Comparison of ENCODE assay signal across 1 cellular context in the genomic region with DNA sequence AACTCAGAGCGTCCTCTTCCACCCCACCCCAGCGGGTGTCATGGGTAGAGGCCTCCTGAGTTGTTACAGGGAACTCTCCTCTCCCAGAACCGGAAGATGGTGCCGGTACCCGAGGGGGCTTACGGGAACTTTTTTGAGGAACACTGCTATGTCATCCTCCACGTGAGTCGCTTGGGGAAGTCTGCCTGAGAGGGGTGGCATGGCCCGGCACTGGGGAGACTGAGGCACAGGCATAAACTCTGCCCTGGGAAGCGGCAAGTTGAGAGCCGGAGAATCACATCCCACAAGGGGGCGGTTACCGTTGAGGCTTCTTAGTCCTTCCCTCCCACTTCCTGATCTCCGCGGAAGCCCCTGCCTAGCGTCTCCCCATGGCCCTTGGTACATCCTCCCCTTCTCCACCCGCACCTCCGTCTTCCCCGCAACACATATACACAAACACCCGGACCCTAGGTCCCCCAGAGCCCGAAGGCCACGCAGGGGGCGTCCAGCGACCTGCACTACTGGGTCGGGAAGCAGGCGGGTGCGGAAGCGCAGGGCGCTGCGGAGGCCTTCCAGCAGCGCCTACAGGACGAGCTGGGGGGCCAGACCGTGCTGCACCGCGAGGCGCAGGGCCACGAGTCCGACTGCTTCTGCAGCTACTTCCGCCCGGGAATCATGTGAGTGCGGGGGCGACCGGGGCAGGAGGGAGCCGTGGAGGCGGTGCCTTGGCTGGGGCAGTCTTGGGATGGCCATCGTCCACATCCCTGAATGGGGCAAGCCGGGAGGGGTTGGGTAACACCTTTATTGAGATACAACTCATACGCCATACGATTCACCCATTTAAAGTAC.
A peak's percentile ranks its signal among the peaks of the same experiment; 100 is the strongest.
TF ChIP-seq lines count a peak whose summit lies in the region.

No MANE protein-coding gene starts in this region.

TF ChIP-seq in K562, 482 proteins besides CTCF, POLR2A, EP300 and RAD21 (continued from another document and continues in another):
- TF ChIP-seq ZNF512 (tag; IDR thresholded peaks at IDR 0.05): no peak
- TF ChIP-seq RBM34 (IDR thresholded peaks at IDR 0.05; ENCODE audit: borderline replicate concordance, insufficient read depth, low read length): no peak
- TF ChIP-seq ZNF75A (CRISPR knock-in tag; IDR thresholded peaks at IDR 0.05): no peak
- peak; percentile 44 for TF ChIP-seq KAT2B (IDR thresholded peaks at IDR 0.05; ENCODE audit: low read depth, low read length)
- TF ChIP-seq KLF1 (tag; IDR thresholded peaks at IDR 0.05): peak; percentile 83
- no peak for TF ChIP-seq SLC30A9 (CRISPR knock-in tag; IDR thresholded peaks at IDR 0.05)
- TF ChIP-seq COPS2 (conservative IDR thresholded peaks at IDR 0.05): no peak
- no peak for TF ChIP-seq ZNF354B (CRISPR knock-in tag; IDR thresholded peaks at IDR 0.05)
- TF ChIP-seq ZNF79 (CRISPR knock-in tag; IDR thresholded peaks at IDR 0.05; ENCODE audit: low read depth): 0 out of 2 replicates have a peak, but pooled peaks have one; percentile 36
- TF ChIP-seq ARID1B (IDR thresholded peaks at IDR 0.05): peak; percentile 72
- peak; percentile 72 for TF ChIP-seq HNRNPLL (IDR thresholded peaks at IDR 0.05; ENCODE audit: low read depth, low read length, poor library complexity, severe bottlenecking)
- TF ChIP-seq, protein P1, sequence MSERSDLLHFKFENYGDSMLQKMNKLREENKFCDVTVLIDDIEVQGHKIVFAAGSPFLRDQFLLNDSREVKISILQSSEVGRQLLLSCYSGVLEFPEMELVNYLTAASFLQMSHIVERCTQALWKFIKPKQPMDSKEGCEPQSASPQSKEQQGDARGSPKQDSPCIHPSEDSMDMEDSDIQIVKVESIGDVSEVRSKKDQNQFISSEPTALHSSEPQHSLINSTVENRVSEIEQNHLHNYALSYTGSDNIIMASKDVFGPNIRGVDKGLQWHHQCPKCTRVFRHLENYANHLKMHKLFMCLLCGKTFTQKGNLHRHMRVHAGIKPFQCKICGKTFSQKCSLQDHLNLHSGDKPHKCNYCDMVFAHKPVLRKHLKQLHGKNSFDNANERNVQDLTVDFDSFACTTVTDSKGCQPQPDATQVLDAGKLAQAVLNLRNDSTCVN (CRISPR knock-in tag; IDR thresholded peaks at IDR 0.05): peak; percentile 67; the same call in 1 of the 2 replicates
- peak; percentile 26; the same call in 1 of the 2 replicates for TF ChIP-seq ZNF668 (CRISPR knock-in tag; IDR thresholded peaks at IDR 0.05)
- no peak for TF ChIP-seq JUNB (CRISPR knock-in tag; conservative IDR thresholded peaks at IDR 0.05)
- peak; percentile 71 for TF ChIP-seq THAP7 (CRISPR knock-in tag; IDR thresholded peaks at IDR 0.05)
- TF ChIP-seq TRIM24 (IDR thresholded peaks at IDR 0.05): peak; percentile 18 to 93; a peak in 2 of 4 replicates
- no peak for TF ChIP-seq ZNF347 (CRISPR knock-in tag; IDR thresholded peaks at IDR 0.05; ENCODE audit: low read depth)
- no peak for TF ChIP-seq GATA2 (CRISPR knock-in tag; IDR thresholded peaks at IDR 0.05)
- no peak for TF ChIP-seq CHD4 (IDR thresholded peaks at IDR 0.05; ENCODE audit: insufficient read depth, insufficient replicate concordance, low read depth, low read length, poor library complexity, severe bottlenecking)
- TF ChIP-seq RBBP5 (IDR thresholded peaks at IDR 0.05; ENCODE audit: borderline replicate concordance, insufficient read depth, low read length, poor library complexity, severe bottlenecking): peak; percentile 85
- TF ChIP-seq OTX1 (CRISPR knock-in tag; IDR thresholded peaks at IDR 0.05): no peak; the same call in none of the 2 replicates
- peak; percentile 74 for TF ChIP-seq ZNF24 (IDR thresholded peaks at IDR 0.05)
- peak; percentile 28; the same call in 1 of the 2 replicates for TF ChIP-seq ZKSCAN8 (CRISPR knock-in tag; IDR thresholded peaks at IDR 0.05)
- TF ChIP-seq ETS2 (tag; IDR thresholded peaks at IDR 0.05; ENCODE audit: borderline replicate concordance, poor library complexity, severe bottlenecking): no peak
- no peak; the same call in none of the 2 replicates for TF ChIP-seq CREB3 (tag; conservative IDR thresholded peaks at IDR 0.05; ENCODE audit: low read depth)
- TF ChIP-seq SP2 (IDR thresholded peaks at IDR 0.05; ENCODE audit: extremely low read depth, low read depth, low read length, poor library complexity, severe bottlenecking): no peak
- TF ChIP-seq RBM14 (IDR thresholded peaks at IDR 0.05; ENCODE audit: borderline replicate concordance, insufficient read depth, low read depth, low read length): 0 out of 2 replicates have a peak, but pooled peaks have one; percentile 78
- peak; percentile 88 for TF ChIP-seq VEZF1 (CRISPR knock-in tag; IDR thresholded peaks at IDR 0.05)
- no peak for TF ChIP-seq NELFE (IDR thresholded peaks at IDR 0.05; ENCODE audit: insufficient read depth, insufficient read length)
- no peak for TF ChIP-seq ZNF274 (IDR thresholded peaks at IDR 0.05; ENCODE audit: borderline replicate concordance, low read depth, low read length)
- TF ChIP-seq, protein P2, sequence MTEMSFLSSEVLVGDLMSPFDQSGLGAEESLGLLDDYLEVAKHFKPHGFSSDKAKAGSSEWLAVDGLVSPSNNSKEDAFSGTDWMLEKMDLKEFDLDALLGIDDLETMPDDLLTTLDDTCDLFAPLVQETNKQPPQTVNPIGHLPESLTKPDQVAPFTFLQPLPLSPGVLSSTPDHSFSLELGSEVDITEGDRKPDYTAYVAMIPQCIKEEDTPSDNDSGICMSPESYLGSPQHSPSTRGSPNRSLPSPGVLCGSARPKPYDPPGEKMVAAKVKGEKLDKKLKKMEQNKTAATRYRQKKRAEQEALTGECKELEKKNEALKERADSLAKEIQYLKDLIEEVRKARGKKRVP (CRISPR knock-in tag; IDR thresholded peaks at IDR 0.05): 0 out of 2 replicates have a peak, but pooled peaks have one; percentile 18
- no peak for TF ChIP-seq DACH1 (IDR thresholded peaks at IDR 0.05; ENCODE audit: partially characterized antibody)
- no peak for TF ChIP-seq CAMTA2 (CRISPR knock-in tag; conservative IDR thresholded peaks at IDR 0.05)
- TF ChIP-seq ZSCAN32 (CRISPR knock-in tag; IDR thresholded peaks at IDR 0.05): 0 out of 2 replicates have a peak, but pooled peaks have one; percentile 1
- no peak for TF ChIP-seq GATAD2B (IDR thresholded peaks at IDR 0.05; ENCODE audit: borderline replicate concordance)
- no peak for TF ChIP-seq KLF6 (CRISPR knock-in tag; IDR thresholded peaks at IDR 0.05; ENCODE audit: borderline replicate concordance)
- TF ChIP-seq TAF15 (IDR thresholded peaks at IDR 0.05; ENCODE audit: low read depth, low read length): no peak
- TF ChIP-seq ZNF584 (CRISPR knock-in tag; IDR thresholded peaks at IDR 0.05; ENCODE audit: low read depth): peak; percentile 57; the same call in 1 of the 2 replicates
- TF ChIP-seq CBX1 (IDR thresholded peaks at IDR 0.05; ENCODE audit: low read depth): peak; percentile 94
- TF ChIP-seq ILK (tag; IDR thresholded peaks at IDR 0.05; ENCODE audit: borderline replicate concordance, low read depth): no peak
- TF ChIP-seq, protein P3, sequence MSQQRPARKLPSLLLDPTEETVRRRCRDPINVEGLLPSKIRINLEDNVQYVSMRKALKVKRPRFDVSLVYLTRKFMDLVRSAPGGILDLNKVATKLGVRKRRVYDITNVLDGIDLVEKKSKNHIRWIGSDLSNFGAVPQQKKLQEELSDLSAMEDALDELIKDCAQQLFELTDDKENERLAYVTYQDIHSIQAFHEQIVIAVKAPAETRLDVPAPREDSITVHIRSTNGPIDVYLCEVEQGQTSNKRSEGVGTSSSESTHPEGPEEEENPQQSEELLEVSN (IDR thresholded peaks at IDR 0.05; ENCODE audit: borderline replicate concordance in 1 of 2, extremely low read depth in 1 of 2, insufficient read depth in 1 of 2, insufficient read length in 1 of 2, low read depth in 1 of 2, low read length in 1 of 2, poor library complexity in 1 of 2, severe bottlenecking in 1 of 2): peak; percentile 93 to 94
- peak; percentile 93 for TF ChIP-seq TOE1 (IDR thresholded peaks at IDR 0.05; ENCODE audit: borderline replicate concordance)
- peak; percentile 94; the same call in 1 of the 2 replicates for TF ChIP-seq TOE1 (CRISPR knock-in tag; IDR thresholded peaks at IDR 0.05; ENCODE audit: borderline replicate concordance, low read depth)
- no peak for TF ChIP-seq PTTG1 (tag; IDR thresholded peaks at IDR 0.05; ENCODE audit: low read depth)
- TF ChIP-seq HDAC1 (IDR thresholded peaks at IDR 0.05): peak; percentile 70 to 96; a peak in 3 of 4 replicates
- TF ChIP-seq THRAP3 (IDR thresholded peaks at IDR 0.05; ENCODE audit: borderline replicate concordance): 0 out of 2 replicates have a peak, but pooled peaks have one; percentile 72
- TF ChIP-seq, protein P4, sequence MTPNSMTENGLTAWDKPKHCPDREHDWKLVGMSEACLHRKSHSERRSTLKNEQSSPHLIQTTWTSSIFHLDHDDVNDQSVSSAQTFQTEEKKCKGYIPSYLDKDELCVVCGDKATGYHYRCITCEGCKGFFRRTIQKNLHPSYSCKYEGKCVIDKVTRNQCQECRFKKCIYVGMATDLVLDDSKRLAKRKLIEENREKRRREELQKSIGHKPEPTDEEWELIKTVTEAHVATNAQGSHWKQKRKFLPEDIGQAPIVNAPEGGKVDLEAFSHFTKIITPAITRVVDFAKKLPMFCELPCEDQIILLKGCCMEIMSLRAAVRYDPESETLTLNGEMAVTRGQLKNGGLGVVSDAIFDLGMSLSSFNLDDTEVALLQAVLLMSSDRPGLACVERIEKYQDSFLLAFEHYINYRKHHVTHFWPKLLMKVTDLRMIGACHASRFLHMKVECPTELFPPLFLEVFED (CRISPR knock-in tag; conservative IDR thresholded peaks at IDR 0.05): 0 out of 2 replicates have a peak, but pooled peaks have one; percentile 2
- TF ChIP-seq, protein P5, sequence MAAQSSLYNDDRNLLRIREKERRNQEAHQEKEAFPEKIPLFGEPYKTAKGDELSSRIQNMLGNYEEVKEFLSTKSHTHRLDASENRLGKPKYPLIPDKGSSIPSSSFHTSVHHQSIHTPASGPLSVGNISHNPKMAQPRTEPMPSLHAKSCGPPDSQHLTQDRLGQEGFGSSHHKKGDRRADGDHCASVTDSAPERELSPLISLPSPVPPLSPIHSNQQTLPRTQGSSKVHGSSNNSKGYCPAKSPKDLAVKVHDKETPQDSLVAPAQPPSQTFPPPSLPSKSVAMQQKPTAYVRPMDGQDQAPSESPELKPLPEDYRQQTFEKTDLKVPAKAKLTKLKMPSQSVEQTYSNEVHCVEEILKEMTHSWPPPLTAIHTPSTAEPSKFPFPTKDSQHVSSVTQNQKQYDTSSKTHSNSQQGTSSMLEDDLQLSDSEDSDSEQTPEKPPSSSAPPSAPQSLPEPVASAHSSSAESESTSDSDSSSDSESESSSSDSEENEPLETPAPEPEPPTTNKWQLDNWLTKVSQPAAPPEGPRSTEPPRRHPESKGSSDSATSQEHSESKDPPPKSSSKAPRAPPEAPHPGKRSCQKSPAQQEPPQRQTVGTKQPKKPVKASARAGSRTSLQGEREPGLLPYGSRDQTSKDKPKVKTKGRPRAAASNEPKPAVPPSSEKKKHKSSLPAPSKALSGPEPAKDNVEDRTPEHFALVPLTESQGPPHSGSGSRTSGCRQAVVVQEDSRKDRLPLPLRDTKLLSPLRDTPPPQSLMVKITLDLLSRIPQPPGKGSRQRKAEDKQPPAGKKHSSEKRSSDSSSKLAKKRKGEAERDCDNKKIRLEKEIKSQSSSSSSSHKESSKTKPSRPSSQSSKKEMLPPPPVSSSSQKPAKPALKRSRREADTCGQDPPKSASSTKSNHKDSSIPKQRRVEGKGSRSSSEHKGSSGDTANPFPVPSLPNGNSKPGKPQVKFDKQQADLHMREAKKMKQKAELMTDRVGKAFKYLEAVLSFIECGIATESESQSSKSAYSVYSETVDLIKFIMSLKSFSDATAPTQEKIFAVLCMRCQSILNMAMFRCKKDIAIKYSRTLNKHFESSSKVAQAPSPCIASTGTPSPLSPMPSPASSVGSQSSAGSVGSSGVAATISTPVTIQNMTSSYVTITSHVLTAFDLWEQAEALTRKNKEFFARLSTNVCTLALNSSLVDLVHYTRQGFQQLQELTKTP (IDR thresholded peaks at IDR 0.05; ENCODE audit: low read depth in 1 of 2, partially characterized antibody in 2 of 2): peak; percentile 58 to 74
- TF ChIP-seq ZNF507 (tag; conservative IDR thresholded peaks at IDR 0.05): no peak
- TF ChIP-seq SP1 (CRISPR knock-in tag; IDR thresholded peaks at IDR 0.05): peak; percentile 84
- TF ChIP-seq ZNF253 (CRISPR knock-in tag; conservative IDR thresholded peaks at IDR 0.05): no peak
- no peak for TF ChIP-seq WHSC1 (IDR thresholded peaks at IDR 0.05; ENCODE audit: low read length)
- TF ChIP-seq CBFA2T3 (IDR thresholded peaks at IDR 0.05): peak; percentile 48
- TF ChIP-seq SPI1 (IDR thresholded peaks at IDR 0.05; ENCODE audit: borderline replicate concordance, low read depth, low read length): peak; percentile 72
- no peak for TF ChIP-seq ZNF699 (CRISPR knock-in tag; IDR thresholded peaks at IDR 0.05; ENCODE audit: insufficient replicate concordance)
